In the genomic region with DNA sequence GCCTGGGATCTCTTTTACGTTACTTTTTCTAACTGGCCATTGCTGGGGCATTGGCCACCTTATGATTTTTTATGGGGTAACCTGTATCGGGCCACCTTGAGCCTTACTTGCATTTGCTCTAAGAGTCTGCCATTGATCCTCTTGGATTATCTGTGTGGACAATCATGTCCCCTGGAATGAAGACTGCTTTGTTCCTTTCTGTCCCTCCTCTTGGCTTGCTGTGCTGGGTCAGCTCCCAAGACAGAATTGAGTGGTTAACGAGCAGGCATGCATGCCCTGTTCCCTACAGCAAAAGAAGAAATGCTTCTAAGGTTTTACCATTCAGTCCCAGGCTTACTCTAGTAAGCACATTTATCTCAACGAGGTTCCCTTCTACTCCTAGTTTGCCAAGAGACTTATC, we compare ENCODE assay signal across 22 cellular contexts. TPM values are rescaled to one million over a fixed set of nuclear protein-coding genes. Genes with fewer than 3 reads are reported as not detected.
"Had no signal": no experiment of that assay in that cellular context is flagged by ENCODE, and none has a peak within 500 bp of the region (broad histone marks: within the 10 kb centered on the region; RNA-seq: fewer than 3 reads in every experiment).

No MANE protein-coding gene starts in this region.

- H3K4me1 ChIP-seq: parathyroid adenoma had no signal

- H3K4me3 Mint-ChIP-seq: activated B cell treated with CpG ODN at 0.5 μM for 24 hours; activated CD4-positive, alpha-beta T cell treated with anti-CD3 and anti-CD28 coated beads, Interleukin-2, amount 10 ng/mL, durations not matched to agents 7 days and 5 days; activated naive CD8-positive, alpha-beta T cell treated with anti-CD3 and anti-CD28 coated beads, Interleukin-2, amount 10 ng/mL, durations not matched to agents 7 days and 5 days; brain; nephron; stimulated activated memory B cell treated with anti-CD40 and anti-IgM and Interleukin-4, amounts not matched to agents 10 μg/mL and 1 μg/mL and 100 μg/mL, for 72 hours had no signal

- H3K36me3 Mint-ChIP-seq: brain; stimulated activated memory B cell treated with anti-CD40 and anti-IgM and Interleukin-4, amounts not matched to agents 10 μg/mL and 1 μg/mL and 100 μg/mL, for 72 hours had no signal

- H3K4me3 ChIP-seq: coronary artery, esophagus muscularis mucosa, gastroesophageal sphincter, spleen, tibial artery had no signal

- H3K9me3 ChIP-seq: esophagus muscularis mucosa, gastroesophageal sphincter, SK-N-SH, spleen, tibial artery had no signal

- H3K27ac ChIP-seq: coronary artery, esophagus muscularis mucosa, gastroesophageal sphincter, parathyroid adenoma, spleen, tibial artery had no signal

- H3K79me2 ChIP-seq: parathyroid adenoma had no signal

- H3K27ac Mint-ChIP-seq: activated B cell treated with CpG ODN at 0.5 μM for 24 hours; activated naive CD8-positive, alpha-beta T cell treated with anti-CD3 and anti-CD28 coated beads, Interleukin-2, amount 10 ng/mL, durations not matched to agents 7 days and 5 days; brain; stimulated activated memory B cell treated with anti-CD40 and anti-IgM and Interleukin-4, amounts not matched to agents 10 μg/mL and 1 μg/mL and 100 μg/mL, for 72 hours had no signal

- H3K27me3 Mint-ChIP-seq: activated CD4-positive, alpha-beta T cell treated with anti-CD3 and anti-CD28 coated beads, Interleukin-2, amount 10 ng/mL, durations not matched to agents 7 days and 5 days; activated naive CD8-positive, alpha-beta T cell treated with anti-CD3 and anti-CD28 coated beads, Interleukin-2, amount 10 ng/mL, durations not matched to agents 7 days and 5 days had no signal

- ATAC-seq: gastroesophageal sphincter; stimulated activated memory B cell treated with anti-CD40 and anti-IgM and Interleukin-4, amounts not matched to agents 10 μg/mL and 1 μg/mL and 100 μg/mL, for 72 hours had no signal

- H3K4me2 ChIP-seq: SK-N-SH had no signal

- DNase-seq: activated B cell treated with CpG ODN at 0.5 μM for 24 hours; activated CD4-positive, alpha-beta T cell treated with anti-CD3 and anti-CD28 coated beads, Interleukin-2, amount 10 ng/mL, durations not matched to agents 7 days and 5 days; activated gamma-delta T cell treated with Interleukin-2 at 50 U/mL for 16 hours; activated naive CD8-positive, alpha-beta T cell treated with anti-CD3 and anti-CD28 coated beads, Interleukin-2, amount 10 ng/mL, durations not matched to agents 7 days and 5 days; central memory CD4-positive, alpha-beta T cell; effector CD4-positive, alpha-beta T cell; mesendoderm; SK-N-SH; spleen; stimulated activated CD4-positive, alpha-beta T cell treated with anti-CD3 and anti-CD28 coated beads, Interleukin-4, amount 100 ng/mL, for 4 hours; T-helper 1 cell; T-helper 9 cell; tibial artery had no signal

- H2AFZ ChIP-seq: parathyroid adenoma had no signal

- H3K36me3 ChIP-seq: esophagus muscularis mucosa, gastroesophageal sphincter, spleen, tibial artery had no signal

- H3K9me3 Mint-ChIP-seq: activated B cell treated with CpG ODN at 0.5 μM for 24 hours; activated naive CD8-positive, alpha-beta T cell treated with anti-CD3 and anti-CD28 coated beads, Interleukin-2, amount 10 ng/mL, durations not matched to agents 7 days and 5 days; brain; nephron; stimulated activated memory B cell treated with anti-CD40 and anti-IgM and Interleukin-4, amounts not matched to agents 10 μg/mL and 1 μg/mL and 100 μg/mL, for 72 hours had no signal

- H3K9ac ChIP-seq: parathyroid adenoma, SK-N-SH had no signal

RNA-seq across cellular contexts. Expression of a gene that starts 46.3 kb away (rescaled TPM):
- total RNA-seq: activated B cell treated with CpG ODN at 0.5 μM for 24 hours, endothelial cell of umbilical vein, liver had no signal
- polyA plus RNA-seq: endothelial cell of umbilical vein, SK-N-SH had no signal
